18 cellular contexts compared by ENCODE assay signal in genomic region chrX:103362504-103362903, GRCh38. TPM values are rescaled to one million over a fixed set of nuclear protein-coding genes. Genes with fewer than 3 reads are reported as not detected.
DNase-seq lines count a peak whose midpoint lies in the region; ATAC-seq, FAIRE-seq and TF ChIP-seq lines count a peak whose summit lies in the region.
"Had no signal": no experiment of that assay in that cellular context is flagged by ENCODE, and none has a peak within 500 bp of the region (broad histone marks: within the 10 kb centered on the region; RNA-seq: fewer than 3 reads in every experiment).

No MANE protein-coding gene starts in this region.

- no peaks in the 10 kb centered on the region for H3K9me3 ChIP-seq in H1 (ENCODE audit: insufficient read depth in 2 of 2, low read depth in 1 of 2, low read length in 1 of 2)
- no peaks in the 10 kb centered on the region for H3K9me3 ChIP-seq in liver (ENCODE audit: control insufficient read depth in 4 of 4, low read length in 3 of 4)
- H3K9me3 ChIP-seq in gastroesophageal sphincter = no peaks in the 10 kb centered on the region
- H3K9me3 ChIP-seq: HAP-1 had no signal

- no peak overlapping the region for H3K18ac ChIP-seq in H1 (ENCODE audit: extremely low read depth, low read length)

- H3K27me3 ChIP-seq in H1 (replicated peaks in 1 of 4; ENCODE audit: control insufficient read depth in 3 of 4, extremely low read depth in 1 of 4, insufficient read depth in 3 of 4, low read length in 3 of 4) (no peaks in the 10 kb centered on the region), liver (ENCODE audit: control insufficient read depth in 4 of 4, insufficient read depth in 4 of 4, low read length in 3 of 4) (no peaks in the 10 kb centered on the region), gastroesophageal sphincter (no peaks in the 10 kb centered on the region)

- 0 out of 4 replicates have a peak, but pooled peaks cover 0 to under 1% of the 10 kb centered on the region in 2 experiments for H3K79me2 ChIP-seq in H1 (ENCODE audit: control insufficient read depth in 1 of 2, insufficient read depth in 2 of 2, low read length in 2 of 2)

- no peak overlapping the region for H3K14ac ChIP-seq in H1 (ENCODE audit: insufficient read length)

- TF ChIP-seq EP300 in H1 (IDR thresholded peaks at IDR 0.05; ENCODE audit: borderline replicate concordance in 1 of 2, low read depth in 2 of 2, low read length in 2 of 2) = no peak
- TF ChIP-seq EP300 in gastroesophageal sphincter (IDR thresholded peaks at IDR 0.05) = no peak

- ATAC-seq in gastroesophageal sphincter (no peak), HG02840 (IDR thresholded peaks at IDR 0.05; ENCODE audit: low FRiP score, unreplicated experiment) (no peak)
- ATAC-seq: activated CD8-positive, alpha-beta memory T cell treated with anti-CD3 and anti-CD28 coated beads, Interleukin-2, amount 10 ng/mL, durations not matched to agents 7 days and 5 days; stimulated activated memory B cell treated with anti-CD40 and anti-IgM and Interleukin-4, amounts not matched to agents 10 μg/mL and 1 μg/mL and 100 μg/mL, for 72 hours had no signal

- no peak overlapping the region for H2BK12ac ChIP-seq in H1 (ENCODE audit: low read depth, low read length)

- no peak overlapping the region for H3K23ac ChIP-seq in H1 (ENCODE audit: insufficient read length)

- H3K4me1 ChIP-seq in H1 (replicated peaks in 1 of 4; ENCODE audit: control insufficient read depth in 3 of 4, insufficient read depth in 4 of 4, low read length in 3 of 4) (peaks cover 0 to 1% (median 0%) of the 10 kb centered on the region in 4 experiments; a peak in 1 of 7 replicates), liver (ENCODE audit: control insufficient read depth in 4 of 4, insufficient read depth in 4 of 4, low read length in 3 of 4) (no peaks in the 10 kb centered on the region), gastroesophageal sphincter (peaks cover 0 to 5% (median 0%) of the 10 kb centered on the region in 3 donors)

- TF ChIP-seq RAD21 in H1 (IDR thresholded peaks at IDR 0.05 in 1 of 2, conservative IDR thresholded peaks at IDR 0.05 in 1 of 2; ENCODE audit: low read depth in 2 of 2, low read length in 2 of 2) (no peak), liver (IDR thresholded peaks at IDR 0.05) (no peak)

- CTCF ChIA-PET in H1 (lab: Charles Lee; ENCODE audit: partially characterized antibody) = no interaction called here

- H4K20me1 ChIP-seq in H1 (replicated peaks in 1 of 2; ENCODE audit: control insufficient read depth in 1 of 2, insufficient read depth in 2 of 2, low read length in 2 of 2) = no peaks in the 10 kb centered on the region

- DNase-seq in COLO829 (ENCODE audit: low spot score) (peak; percentile 26), NCI-H226 (peak; percentile 27), H1 (ENCODE audit: low read depth in 1 of 2, low spot score in 2 of 2) (no peak), OCI-M1 (lab: John Stamatoyannopoulos, UW) (no peak), AML-193 (lab: John Stamatoyannopoulos, UW) (no peak)
- DNase-seq: activated CD8-positive, alpha-beta memory T cell treated with anti-CD3 and anti-CD28 coated beads, Interleukin-2, amount 10 ng/mL, durations not matched to agents 7 days and 5 days; activated naive CD4-positive, alpha-beta T cell treated with anti-CD3 and anti-CD28 coated beads for 36 hours; erythroblast; NCI-H1092 treated with DMSO at 0.1 percent for 48 hours; NCI-H510A; retina; stimulated activated CD4-positive, alpha-beta T cell treated with anti-CD3 and anti-CD28 coated beads, Interleukin-4, amount 100 ng/mL, for 24 hours had no signal

- H4K5ac ChIP-seq in H1 (ENCODE audit: insufficient read length, low read depth, low read length) = no peak overlapping the region

- 54% methylated on average over 1 of the region's 1 CpG; no CpG with 5 or more reads in 1 of the 2 experiments for WGBS in H1 (ENCODE audit: extremely low coverage in 1 of 2, insufficient coverage in 1 of 2, insufficient read length in 1 of 2, insufficient replicate concordance in 2 of 2, low coverage in 1 of 2, low lambda C conversion rate in 2 of 2, missing lambda C conversion rate in 1 of 2), 2 experiments
- 26% methylated on average over 1 of the region's 1 CpG for WGBS in liver
- 42 to 60% methylated on average over 1 of the region's 1 CpG for WGBS in gastroesophageal sphincter (ENCODE audit: low coverage in 1 of 2), 2 donors

- no peak overlapping the region for H3K4ac ChIP-seq in H1 (replicated peaks; ENCODE audit: insufficient read length, low read depth, low read length)

- no peaks in the 10 kb centered on the region for H3K23me2 ChIP-seq in H1 (ENCODE audit: low read depth, low read length)

- FAIRE-seq in H1 (lab: Jason Lieb, UNC) = peak; percentile 72
- FAIRE-seq: GM19239 had no signal

- H3K4me3 ChIP-seq in H1 (ENCODE audit: extremely low read depth in 1 of 4, insufficient read depth in 2 of 4, low read depth in 3 of 4, low read length in 4 of 4) = no peak overlapping the region
- H3K4me3 ChIP-seq in liver (ENCODE audit: low read depth in 1 of 3, low read length in 3 of 3) = no peak overlapping the region
- H3K4me3 ChIP-seq in gastroesophageal sphincter = no peak overlapping the region
- H3K4me3 ChIP-seq: HAP-1 had no signal

- no peak overlapping the region for H2BK120ac ChIP-seq in H1 (replicated peaks; ENCODE audit: low read depth, low read length)

- H3K79me1 ChIP-seq in H1 (ENCODE audit: low read depth, low read length) = no peaks in the 10 kb centered on the region

- H3K36me3 ChIP-seq in H1 (ENCODE audit: control insufficient read depth in 2 of 4, insufficient read depth in 4 of 4, low read length in 3 of 4) (peaks cover 0 to 9% (median 0%) of the 10 kb centered on the region in 4 experiments; a peak in 1 of 8 replicates), liver (ENCODE audit: control insufficient read depth in 4 of 4, insufficient read depth in 3 of 4, low read depth in 1 of 4, low read length in 3 of 4) (no peaks in the 10 kb centered on the region), gastroesophageal sphincter (no peaks in the 10 kb centered on the region)
- H3K36me3 ChIP-seq: HAP-1 had no signal

- TF ChIP-seq CTCF in H1 (IDR thresholded peaks at IDR 0.05; ENCODE audit: control extremely low read depth in 1 of 3, insufficient read depth in 1 of 3, low read depth in 1 of 3, low read length in 3 of 3) (no peak), liver (IDR thresholded peaks at IDR 0.05; ENCODE audit: low read depth, low read length, missing input control) (no peak), gastroesophageal sphincter (IDR thresholded peaks at IDR 0.05) (no peak)

- POLR2A ChIA-PET in H1 (lab: Charles Lee; ENCODE audit: partially characterized antibody) = interaction anchor here (0.7 to 0.9 kb wide), 2 partner anchors 8 to 15 kb away, joined by 3 to 4 read pairs; no protein-coding TSS in a partner anchor

- TF ChIP-seq POLR2A in H1 (IDR thresholded peaks at IDR 0.05; ENCODE audit: control extremely low read depth in 1 of 2, low read depth in 2 of 2, low read length in 2 of 2) = no peak
- TF ChIP-seq POLR2A in gastroesophageal sphincter (IDR thresholded peaks at IDR 0.05) = no peak

- H2AFZ ChIP-seq in H1 (ENCODE audit: low read length) = no peak overlapping the region

- H4K91ac ChIP-seq in H1 (replicated peaks; ENCODE audit: insufficient read length, low read length) = no peak overlapping the region

- H3K56ac ChIP-seq in H1 (replicated peaks; ENCODE audit: insufficient read length, low read depth, low read length) = no peak overlapping the region

- no peak overlapping the region for H2BK5ac ChIP-seq in H1 (ENCODE audit: low read depth, low read length)

- H3K4me2 ChIP-seq in H1 (ENCODE audit: insufficient read depth in 1 of 2, low read depth in 2 of 2, low read length in 2 of 2) = no peak overlapping the region

- no peak overlapping the region for H2AK5ac ChIP-seq in H1 (ENCODE audit: low read depth, low read length)

- H3K27ac ChIP-seq in H1 (ENCODE audit: low read depth, low read length) = no peak overlapping the region
- H3K27ac ChIP-seq in liver (ENCODE audit: low read depth in 1 of 2, low read length in 2 of 2) = no peak overlapping the region
- H3K27ac ChIP-seq in gastroesophageal sphincter = no peak overlapping the region

- H2BK15ac ChIP-seq in H1 (ENCODE audit: low read length) = no peak overlapping the region

- H3K9ac ChIP-seq in H1 (replicated peaks in 1 of 4; ENCODE audit: extremely low read depth in 1 of 4, low read depth in 3 of 4, low read length in 3 of 4) = no peak overlapping the region
- H3K9ac ChIP-seq in liver (ENCODE audit: low read depth in 1 of 2, low read length in 2 of 2) = no peak overlapping the region

- no peak overlapping the region for H2BK20ac ChIP-seq in H1 (ENCODE audit: low read length)

- no peak overlapping the region for H4K8ac ChIP-seq in H1 (ENCODE audit: extremely low read depth, insufficient read depth, low read length)

RNA-seq across cellular contexts. Expression of gene TCEAL9, which starts 6.2 kb away (rescaled TPM):
- 36.5 and 36.8 TPM in 2 replicates for total RNA-seq in H1 (2021; fragmentation: NEBNext Ultra II Directional; extraction: Animal tissue kit (Norgen Biotek cat#: 25700))
- 8.8 and 22.2 TPM in 2 replicates for polyA plus RNA-seq in H1 (2011; rRNA removed)
- polyA plus RNA-seq in H1 (2011; cell fraction: cytosol; rRNA removed) = 41.7 TPM
- polyA plus RNA-seq in H1 (2011; cell fraction: nucleus; rRNA removed) = 2.4 TPM
- polyA plus RNA-seq in H1 (2012, experiment 1 of 2) = 36.4 to 57.2 TPM (median 37.4 TPM) in 4 replicates
- polyA plus RNA-seq in H1 (2012, experiment 2 of 2) = 11.0 TPM
- 78.2 TPM for polyA plus RNA-seq in H1 (2013, experiment 1 of 2)
- 80.7 TPM for polyA plus RNA-seq in H1 (2013, experiment 2 of 2)
- 1.7 and 2.0 TPM in 2 replicates for polyA minus RNA-seq in H1 (2011; rRNA and poly(A)+ RNA removed)
- 6.5 TPM for polyA minus RNA-seq in H1 (2011; cell fraction: cytosol; rRNA and poly(A)+ RNA removed)
- polyA minus RNA-seq in H1 (2011; cell fraction: nucleus; rRNA and poly(A)+ RNA removed) = 4.2 TPM
- 10 to 100 TPM in 1 of 2 donors, 1 to 10 TPM in 1; 7.7 to 10.2 TPM for total RNA-seq in liver
- polyA plus RNA-seq in liver = 10 to 100 TPM; 16.4 to 22.8 TPM
- 10 to 100 TPM; 52.9 to 86.7 (median 78.3) TPM for total RNA-seq in gastroesophageal sphincter

RNA-seq across cellular contexts. Expression of gene BEX3, which starts 13.8 kb away (rescaled TPM):
- total RNA-seq in H1 (2021; fragmentation: NEBNext Ultra II Directional; extraction: Animal tissue kit (Norgen Biotek cat#: 25700)) = 310 and 330 TPM in 2 replicates
- polyA plus RNA-seq in H1 (2011; rRNA removed) = 282 and 366 TPM in 2 replicates
- 500 TPM for polyA plus RNA-seq in H1 (2011; cell fraction: cytosol; rRNA removed)
- 96.7 TPM for polyA plus RNA-seq in H1 (2011; cell fraction: nucleus; rRNA removed)
- 448 to 764 TPM (median 547 TPM) in 4 replicates for polyA plus RNA-seq in H1 (2012, experiment 1 of 2)
- polyA plus RNA-seq in H1 (2012, experiment 2 of 2) = 244 TPM
- polyA plus RNA-seq in H1 (2013, experiment 1 of 2) = 396 TPM
- 384 TPM for polyA plus RNA-seq in H1 (2013, experiment 2 of 2)
- 61.1 and 66.2 TPM in 2 replicates for polyA minus RNA-seq in H1 (2011; rRNA and poly(A)+ RNA removed)
- 64.5 TPM for polyA minus RNA-seq in H1 (2011; cell fraction: cytosol; rRNA and poly(A)+ RNA removed)
- polyA minus RNA-seq in H1 (2011; cell fraction: nucleus; rRNA and poly(A)+ RNA removed) = 52.0 TPM
- total RNA-seq in liver = 10 to 100 TPM; 21.9 to 55.4 TPM
- polyA plus RNA-seq in liver = 10 to 100 TPM; 59.3 to 77.4 TPM
- total RNA-seq in gastroesophageal sphincter = 100 to 1,000 TPM; 117 to 215 (median 167) TPM

RNA-seq across cellular contexts. Expression of gene TCEAL7, which starts 32.5 kb away (rescaled TPM):
- 11.6 and 12.9 TPM in 2 replicates for total RNA-seq in H1 (2021; fragmentation: NEBNext Ultra II Directional; extraction: Animal tissue kit (Norgen Biotek cat#: 25700))
- 3.5 and 7.9 TPM in 2 replicates for polyA plus RNA-seq in H1 (2011; rRNA removed)
- 8.2 TPM for polyA plus RNA-seq in H1 (2011; cell fraction: cytosol; rRNA removed)
- polyA plus RNA-seq in H1 (2011; cell fraction: nucleus; rRNA removed) = 1.9 TPM
- polyA plus RNA-seq in H1 (2012, experiment 1 of 2) = 4.7 to 7.9 TPM (median 5.6 TPM) in 4 replicates
- polyA plus RNA-seq in H1 (2012, experiment 2 of 2) = 2.6 TPM
- 7.6 TPM for polyA plus RNA-seq in H1 (2013, experiment 1 of 2)
- polyA plus RNA-seq in H1 (2013, experiment 2 of 2) = 7.9 TPM
- 2.6 and 2.7 TPM in 2 replicates for polyA minus RNA-seq in H1 (2011; rRNA and poly(A)+ RNA removed)
- 2.6 TPM for polyA minus RNA-seq in H1 (2011; cell fraction: cytosol; rRNA and poly(A)+ RNA removed)
- polyA minus RNA-seq in H1 (2011; cell fraction: nucleus; rRNA and poly(A)+ RNA removed) = 2.0 TPM
- 1 to 10 TPM in 1 of 2 donors, under 1 TPM in 1; 0.59 to 1.1 TPM for total RNA-seq in liver
- under 1 TPM; 0.49 to 0.54 TPM for polyA plus RNA-seq in liver
- 10 to 100 TPM in 3 of 4 donors, 1 to 10 TPM in 1; 10.0 to 20.5 (median 13.6) TPM for total RNA-seq in gastroesophageal sphincter
- total RNA-seq: activated CD8-positive, alpha-beta memory T cell treated with anti-CD3 and anti-CD28 coated beads, Interleukin-2, amount 10 ng/mL, durations not matched to agents 7 days and 5 days; activated naive CD4-positive, alpha-beta T cell treated with anti-CD3 and anti-CD28 coated beads for 36 hours had no signal

RNA-seq across cellular contexts. Expression of gene BEX2, which starts 51.7 kb away (rescaled TPM):
- 57.5 and 60.2 TPM in 2 replicates for total RNA-seq in H1 (2021; fragmentation: NEBNext Ultra II Directional; extraction: Animal tissue kit (Norgen Biotek cat#: 25700))
- polyA plus RNA-seq in H1 (2011; rRNA removed) = 37.6 and 53.8 TPM in 2 replicates
- 92.2 TPM for polyA plus RNA-seq in H1 (2011; cell fraction: cytosol; rRNA removed)
- 25.5 TPM for polyA plus RNA-seq in H1 (2011; cell fraction: nucleus; rRNA removed)
- polyA plus RNA-seq in H1 (2012, experiment 1 of 2) = 89.0 to 98.7 TPM (median 94.1 TPM) in 4 replicates
- polyA plus RNA-seq in H1 (2012, experiment 2 of 2) = 42.8 TPM
- polyA plus RNA-seq in H1 (2013, experiment 1 of 2) = 57.4 TPM
- 61.1 TPM for polyA plus RNA-seq in H1 (2013, experiment 2 of 2)
- polyA minus RNA-seq in H1 (2011; rRNA and poly(A)+ RNA removed) = 11.7 and 16.5 TPM in 2 replicates
- 17.6 TPM for polyA minus RNA-seq in H1 (2011; cell fraction: cytosol; rRNA and poly(A)+ RNA removed)
- 15.8 TPM for polyA minus RNA-seq in H1 (2011; cell fraction: nucleus; rRNA and poly(A)+ RNA removed)
- 10 to 100 TPM in 1 of 2 donors, under 1 TPM in 1; 0.75 to 21.9 TPM for total RNA-seq in liver
- 1 to 10 TPM; 1.9 to 6.1 TPM for polyA plus RNA-seq in liver
- total RNA-seq in gastroesophageal sphincter = 10 to 100 TPM in 1 of 4 donors, 1 to 10 TPM in 3; 2.3 to 24.5 (median 5.4) TPM

Comparison
In these comparisons a context has a peak if more than half of its experiments do, and no peak if none do; other contexts are left out.
1. DNase-seq: peak in COLO829 (single experiment) and NCI-H226 (single experiment); none in H1 (0 of 2), OCI-M1 (single experiment) and AML-193 (0 of 2).